ENCODE assay signal across 8 cellular contexts in genomic region chr9:128656416-128657343, GRCh38. TPM values are rescaled to one million over a fixed set of nuclear protein-coding genes. Genes with fewer than 3 reads are reported as not detected.
DNase-seq lines count a peak whose midpoint lies in the region; TF ChIP-seq lines count a peak whose summit lies in the region.

DYNC2I2 (minus strand) TSS chr9:128656847; CDS start chr9:128656726, 121 bp downstream.

- H3K27me3 Mint-ChIP-seq in neural crest cell (ENCODE audit: low read depth): no peaks in the 10 kb centered on the region

- H3K27ac Mint-ChIP-seq in neural crest cell (ENCODE audit: unreplicated experiment): peak within 1 kb of the TSS; percentile 100

- TF ChIP-seq CTCF in foreskin fibroblast (IDR thresholded peaks at IDR 0.05; ENCODE audit: low read depth, low read length) (no peak), neural crest cell (conservative IDR thresholded peaks at IDR 0.05) (no peak), stomach (IDR thresholded peaks at IDR 0.05) (no peak)

- peaks cover 19% of the 10 kb centered on the region for H3K4me1 Mint-ChIP-seq in neural crest cell

- peak within 1 kb of the TSS; percentile 94 to 99 (median 98) for H3K27ac ChIP-seq in stomach

- TF ChIP-seq EP300 in stomach (IDR thresholded peaks at IDR 0.05): no peak

- peaks cover 7 to 13% (median 8%) of the 10 kb centered on the region in 4 donors for H3K4me1 ChIP-seq in stomach

- H3K36me3 Mint-ChIP-seq in neural crest cell (ENCODE audit: low read depth): peaks cover 3% of the 10 kb centered on the region

- TF ChIP-seq POLR2A in stomach (IDR thresholded peaks at IDR 0.05): no peak

- H3K9me3 ChIP-seq in MG63 (no peaks in the 10 kb centered on the region), stomach (no peaks in the 10 kb centered on the region)

- DNase-seq in ELF-1 (ENCODE audit: low read depth, low spot score): peak; percentile 96
- DNase-seq in H7: peak; percentile 99
- DNase-seq in MG63: peak; percentile 94
- peak; percentile 10 for DNase-seq in SIG-M5 (lab: John Stamatoyannopoulos, UW)
- DNase-seq in activated gamma-delta T cell (lab: John Stamatoyannopoulos, UW): peak; percentile 92
- peak; percentile 93 to 98 for DNase-seq in foreskin fibroblast
- DNase-seq in neural crest cell (ENCODE audit: low read depth, low spot score): peak; percentile 93
- peak; percentile 98 for DNase-seq in stomach

- peak within 1 kb of the TSS; percentile 70 for H3K4me3 ChIP-seq in H7 (ENCODE audit: insufficient read depth, low read depth, low read length)
- H3K4me3 ChIP-seq in MG63: peak within 1 kb of the TSS; percentile 59
- H3K4me3 ChIP-seq in foreskin fibroblast (ENCODE audit: low read depth in 1 of 2, low read length in 2 of 2): peak within 1 kb of the TSS; percentile 55 to 62
- peak within 1 kb of the TSS; percentile 66 to 86 (median 80) for H3K4me3 ChIP-seq in stomach

- WGBS in stomach, 5 donors: 0 to 2% (median 1%) methylated on average over 53 to 86 of the region's 86 CpGs

- peak within 1 kb of the TSS; percentile 92 for H3K4me3 Mint-ChIP-seq in neural crest cell

- H3K36me3 ChIP-seq in H7 (replicated peaks; ENCODE audit: control insufficient read depth, insufficient read depth, low read length) (no peaks in the 10 kb centered on the region), MG63 (no peaks in the 10 kb centered on the region; the same call in none of the 2 replicates), stomach (no peaks in the 10 kb centered on the region)

- H3K27me3 ChIP-seq in H7 (ENCODE audit: control insufficient read depth, insufficient read depth, low read length) (no peaks in the 10 kb centered on the region), MG63 (no peaks in the 10 kb centered on the region), stomach (no peaks in the 10 kb centered on the region)

- H3K9me3 Mint-ChIP-seq in neural crest cell: no peaks in the 10 kb centered on the region

- intact Hi-C loops in stomach (cut with DNase I; ENCODE audit: low total_unique reads): no loop called here

RNA-seq across cellular contexts. Expression of gene DYNC2I2, which starts in this region (rescaled TPM):
- 82.3 and 113 TPM in 2 replicates for total RNA-seq in H7 (2014; rRNA removed; shearing (Covaris generic))
- 117 and 122 TPM in 2 replicates for total RNA-seq in MG63 (2014; rRNA removed; shearing (Covaris generic); ENCODE audit: low replicate concordance)
- total RNA-seq in neural crest cell (120 and 128 TPM in 2 replicates), stomach (100 to 1,000 TPM in 2 of 5 donors, 10 to 100 TPM in 2, 1 to 10 TPM in 1; 2.9 to 125 (median 33.9) TPM)
- 10 to 100 TPM; 46.3 to 67.5 (median 60.2) TPM for polyA plus RNA-seq in stomach

Comparison
In these comparisons a context has a peak if more than half of its experiments do, and no peak if none do; other contexts are left out.
1. Peak in every context shown above with its lines: DNase-seq, H3K4me3 ChIP-seq and H3K27ac ChIP-seq.
2. DNase-seq: peak in every context shown above with its lines; median percentile 99 in H7; 98 in stomach; 96 in ELF-1; 96 in foreskin fibroblast; 94 in MG63; 93 in neural crest cell; 92 in activated gamma-delta T cell; 10 in SIG-M5.